2 cellular contexts compared by ENCODE assay signal in genomic region chr5:2465383-2465782, GRCh38.
TF ChIP-seq lines count a peak whose summit lies in the region.

No MANE protein-coding gene starts in this region.

TF ChIP-seq in GM23338, 12 proteins besides CTCF, POLR2A, EP300 and RAD21:
- TF ChIP-seq NANOG (IDR thresholded peaks at IDR 0.05; ENCODE audit: borderline replicate concordance) (no peak), REST (IDR thresholded peaks at IDR 0.05; ENCODE audit: unreplicated experiment) (no peak), POLR2AphosphoS5 (IDR thresholded peaks at IDR 0.05; ENCODE audit: low read depth) (no peak), ZNF462 (CRISPR knock-in tag; IDR thresholded peaks at IDR 0.05) (no peak), ETS1 (IDR thresholded peaks at IDR 0.05) (no peak), EZH2 (IDR thresholded peaks at IDR 0.05; ENCODE audit: low read depth, unreplicated experiment) (no peak), JUNB (IDR thresholded peaks at IDR 0.05; ENCODE audit: unreplicated experiment) (no peak), CREB1 (CRISPR knock-in tag; IDR thresholded peaks at IDR 0.05; ENCODE audit: low read depth) (no peak), ZNF114 (CRISPR knock-in tag; IDR thresholded peaks at IDR 0.05) (no peak), STAT1 (IDR thresholded peaks at IDR 0.05; ENCODE audit: unreplicated experiment) (no peak), ZNF331 (CRISPR knock-in tag; IDR thresholded peaks at IDR 0.05; ENCODE audit: low read depth) (no peak), EZH2phosphoT487 (IDR thresholded peaks at IDR 0.05; ENCODE audit: unreplicated experiment) (no peak)

TF ChIP-seq in H1, 55 proteins besides CTCF, POLR2A, EP300 and RAD21:
- TF ChIP-seq HDAC2 (IDR thresholded peaks at IDR 0.05; ENCODE audit: borderline replicate concordance in 1 of 2, low read depth in 2 of 2, low read length in 2 of 2) (no peak), SP4 (IDR thresholded peaks at IDR 0.05; ENCODE audit: low read length) (no peak), BRCA1 (IDR thresholded peaks at IDR 0.05; ENCODE audit: low read depth, low read length) (no peak), RXRA (IDR thresholded peaks at IDR 0.05; ENCODE audit: insufficient read depth, low read depth, low read length) (no peak), ATF3 (IDR thresholded peaks at IDR 0.05; ENCODE audit: insufficient read depth, low read depth, low read length) (no peak), TAF7 (optimal IDR thresholded peaks at IDR 0.05; ENCODE audit: borderline replicate concordance, low read depth, low read length) (no peak), NANOG (IDR thresholded peaks at IDR 0.05; ENCODE audit: insufficient read depth, low read depth, low read length, poor library complexity, severe bottlenecking) (no peak), GTF2F1 (IDR thresholded peaks at IDR 0.05; ENCODE audit: borderline replicate concordance, low read depth, low read length) (no peak), CEBPB (IDR thresholded peaks at IDR 0.05; ENCODE audit: low read depth, low read length) (no peak), SIX5 (IDR thresholded peaks at IDR 0.05; ENCODE audit: low read depth, low read length) (no peak)
